In the genomic region with DNA sequence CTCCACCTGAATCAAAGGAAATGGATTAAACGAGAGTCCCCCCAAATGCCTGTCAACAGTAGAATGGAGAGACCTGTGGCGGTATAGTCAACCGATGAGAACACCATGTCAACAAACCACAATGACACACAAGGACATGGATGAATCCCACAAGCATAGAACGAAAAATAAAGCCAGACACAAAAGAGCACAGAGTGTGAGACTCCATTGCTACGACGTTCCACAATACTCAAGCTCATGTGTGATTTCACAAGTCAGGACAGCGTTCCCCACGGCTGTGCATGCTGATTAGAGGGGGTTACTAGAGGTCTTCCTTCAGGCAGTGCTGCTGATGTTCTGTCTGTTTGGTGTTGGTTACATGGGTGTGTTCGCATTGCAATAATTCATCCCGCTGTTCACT, we compare ENCODE assay signal across 18 cellular contexts. TPM values are rescaled to one million over a fixed set of nuclear protein-coding genes. Genes with fewer than 3 reads are reported as not detected.
A peak's percentile ranks its signal among the peaks of the same experiment; 100 is the strongest.
DNase-seq lines count a peak whose midpoint lies in the region; ATAC-seq, FAIRE-seq and TF ChIP-seq lines count a peak whose summit lies in the region.
"Had no signal": no experiment of that assay in that cellular context is flagged by ENCODE, and none has a peak within 500 bp of the region (broad histone marks: within the 10 kb centered on the region; RNA-seq: fewer than 3 reads in every experiment).

No MANE protein-coding gene starts in this region.

- H3K9me3 Mint-ChIP-seq in activated T-helper 17 cell treated with anti-CD3 and anti-CD28 coated beads, Interleukin-2, amount 50 U/mL, for 72 hours = no peaks in the 10 kb centered on the region
- H3K9me3 Mint-ChIP-seq: activated naive CD4-positive, alpha-beta T cell treated with anti-CD3 and anti-CD28 coated beads, Interleukin-2, amount 10 ng/mL, durations not matched to agents 7 days and 5 days had no signal

- no peak overlapping the region for H3K27ac Mint-ChIP-seq in activated T-helper 17 cell treated with anti-CD3 and anti-CD28 coated beads, Interleukin-2, amount 50 U/mL, for 72 hours
- H3K27ac Mint-ChIP-seq: activated naive CD4-positive, alpha-beta T cell treated with anti-CD3 and anti-CD28 coated beads, Interleukin-2, amount 10 ng/mL, durations not matched to agents 7 days and 5 days had no signal

- no peak overlapping the region for H3K4me3 Mint-ChIP-seq in activated T-helper 17 cell treated with anti-CD3 and anti-CD28 coated beads, Interleukin-2, amount 50 U/mL, for 72 hours
- H3K4me3 Mint-ChIP-seq: activated naive CD4-positive, alpha-beta T cell treated with anti-CD3 and anti-CD28 coated beads, Interleukin-2, amount 10 ng/mL, durations not matched to agents 7 days and 5 days had no signal

- no peaks in the 10 kb centered on the region for H3K4me1 Mint-ChIP-seq in activated T-helper 17 cell treated with anti-CD3 and anti-CD28 coated beads, Interleukin-2, amount 50 U/mL, for 72 hours
- H3K4me1 Mint-ChIP-seq: activated naive CD4-positive, alpha-beta T cell treated with anti-CD3 and anti-CD28 coated beads, Interleukin-2, amount 10 ng/mL, durations not matched to agents 7 days and 5 days had no signal

- WGBS in lower leg skin, 2 donors = 51 to 53% methylated on average over 10 of the region's 10 CpGs
- WGBS in body of pancreas, 2 donors = 60 to 63% methylated on average over 10 of the region's 10 CpGs

- no peaks in the 10 kb centered on the region for H3K9me3 ChIP-seq in body of pancreas
- H3K9me3 ChIP-seq: gastrocnemius medialis, mucosa of descending colon had no signal

- intact Hi-C loops in lower leg skin (cut with DNase I; ENCODE audit: low total_unique reads) = no loop called here
- intact Hi-C loops in body of pancreas (cut with DNase I) = no loop called here

- H3K36me3 ChIP-seq in body of pancreas (replicated peaks in 1 of 2; ENCODE audit: insufficient read depth in 1 of 2, low read depth in 2 of 2) = no peaks in the 10 kb centered on the region
- H3K36me3 ChIP-seq: gastrocnemius medialis had no signal

- TF ChIP-seq POLR2A in GM12892 (IDR thresholded peaks at IDR 0.05; ENCODE audit: low read depth, low read length) (no peak), lower leg skin (IDR thresholded peaks at IDR 0.05) (no peak), body of pancreas (IDR thresholded peaks at IDR 0.05) (no peak)

- no peak for TF ChIP-seq CTCF in lower leg skin (IDR thresholded peaks at IDR 0.05)
- TF ChIP-seq CTCF in body of pancreas (IDR thresholded peaks at IDR 0.05) = no peak

- peak; percentile 42 for FAIRE-seq in GM12892 (lab: Jason Lieb, UNC)
- FAIRE-seq: TTC549 had no signal

- ATAC-seq in activated T-helper 17 cell treated with anti-CD3 and anti-CD28 coated beads, Interleukin-2, amount 50 U/mL, for 72 hours (replicated peaks) = peak; percentile 31
- no peak for ATAC-seq in GM18519 (IDR thresholded peaks at IDR 0.05; ENCODE audit: low FRiP score, unreplicated experiment)
- no peak for ATAC-seq in body of pancreas
- no peak for ATAC-seq in GM21717 (IDR thresholded peaks at IDR 0.05; ENCODE audit: unreplicated experiment)

- H3K36me3 Mint-ChIP-seq in activated T-helper 17 cell treated with anti-CD3 and anti-CD28 coated beads, Interleukin-2, amount 50 U/mL, for 72 hours (ENCODE audit: low read depth) = no peaks in the 10 kb centered on the region
- H3K36me3 Mint-ChIP-seq: activated naive CD4-positive, alpha-beta T cell treated with anti-CD3 and anti-CD28 coated beads, Interleukin-2, amount 10 ng/mL, durations not matched to agents 7 days and 5 days had no signal

- no peaks in the 10 kb centered on the region for H3K27me3 ChIP-seq in body of pancreas

- no peak overlapping the region for H3K27ac ChIP-seq in body of pancreas
- H3K27ac ChIP-seq: gastrocnemius medialis had no signal

- H3K4me1 ChIP-seq in body of pancreas = no peaks in the 10 kb centered on the region
- H3K4me1 ChIP-seq: gastrocnemius medialis had no signal

- peaks cover 34% of the 10 kb centered on the region for H3K27me3 Mint-ChIP-seq in activated T-helper 17 cell treated with anti-CD3 and anti-CD28 coated beads, Interleukin-2, amount 50 U/mL, for 72 hours

- H3K4me3 ChIP-seq in lower leg skin (ENCODE audit: low read depth, poor library complexity, severe bottlenecking) (no peak overlapping the region), body of pancreas (no peak overlapping the region)
- H3K4me3 ChIP-seq: gastrocnemius medialis, mucosa of descending colon had no signal

- DNase-seq in GM12892 (ENCODE audit: insufficient read length) = no peak
- peak; percentile 62 to 74 for DNase-seq in lower leg skin (ENCODE audit: low spot score in 2 of 2)
- DNase-seq in body of pancreas = no peak
- DNase-seq: activated CD4-positive, alpha-beta T cell treated with anti-CD3 and anti-CD28 coated beads for 48 hours; activated naive CD4-positive, alpha-beta T cell treated with anti-CD3 and anti-CD28 coated beads, Interleukin-2, amount 10 ng/mL, durations not matched to agents 7 days and 5 days; gastrocnemius medialis; NCI-H1417 treated with DMSO at 0.1 percent for 48 hours; NCI-H2171 treated with DMSO at 0.1 percent for 48 hours; NCI-H82; retina; stimulated activated CD4-positive, alpha-beta T cell treated with anti-CD3 and anti-CD28 coated beads, Interleukin-2, amount 100 ng/mL, for 24 hours had no signal

RNA-seq across cellular contexts. Expression of a gene that starts 5.8 kb away (rescaled TPM):
- polyA plus RNA-seq in GM12892 (2012; ENCODE audit: missing spikeins) = 0.45 TPM
- total RNA-seq in activated T-helper 17 cell treated with anti-CD3 and anti-CD28 coated beads, Interleukin-2, amount 50 U/mL, for 72 hours = not detected
- total RNA-seq in lower leg skin (not detected), body of pancreas (not detected)
- total RNA-seq: dermis blood vessel endothelial cell, gastrocnemius medialis, LHCN-M2 had no signal

RNA-seq across cellular contexts. Expression of a gene that starts 14.0 kb away (rescaled TPM):
- polyA plus RNA-seq in GM12892 (2012; ENCODE audit: missing spikeins) = 0.06 TPM
- total RNA-seq in activated T-helper 17 cell treated with anti-CD3 and anti-CD28 coated beads, Interleukin-2, amount 50 U/mL, for 72 hours = not detected
- 10 to 100 TPM; 19.9 to 29.0 (median 24.6) TPM for total RNA-seq in lower leg skin
- total RNA-seq in body of pancreas = not detected
- total RNA-seq: dermis blood vessel endothelial cell, gastrocnemius medialis, LHCN-M2 had no signal

RNA-seq across cellular contexts. Expression of a gene that starts 55.1 kb away (rescaled TPM):
- polyA plus RNA-seq in GM12892 (2012; ENCODE audit: missing spikeins) = 0.32 TPM
- total RNA-seq in activated T-helper 17 cell treated with anti-CD3 and anti-CD28 coated beads, Interleukin-2, amount 50 U/mL, for 72 hours = not detected
- 1 to 10 TPM in 1 of 4 donors, under 1 TPM in 1, not detected in 2; 0.78 to 4.0 TPM for total RNA-seq in lower leg skin
- 1 to 10 TPM in 1 of 2 donors, under 1 TPM in 1; 0.52 to 5.9 TPM for total RNA-seq in body of pancreas
- total RNA-seq: dermis blood vessel endothelial cell, gastrocnemius medialis, LHCN-M2 had no signal

Comparison
In these comparisons a context has a peak if more than half of its experiments do, and no peak if none do; other contexts are left out.
1. DNase-seq: peak in lower leg skin (2 of 2); none in GM12892 (single experiment) and body of pancreas (0 of 4).
2. RNA of a gene that starts 14.0 kb away (total RNA-seq): 19.9 to 29.0 TPM in lower leg skin; not detected in activated T-helper 17 cell treated with anti-CD3 and anti-CD28 coated beads, Interleukin-2, amount 50 U/mL, for 72 hours and not detected in body of pancreas; every median in the first group is over 10 times any median in the second.